12 cellular contexts compared by ENCODE assay signal in the genomic region with DNA sequence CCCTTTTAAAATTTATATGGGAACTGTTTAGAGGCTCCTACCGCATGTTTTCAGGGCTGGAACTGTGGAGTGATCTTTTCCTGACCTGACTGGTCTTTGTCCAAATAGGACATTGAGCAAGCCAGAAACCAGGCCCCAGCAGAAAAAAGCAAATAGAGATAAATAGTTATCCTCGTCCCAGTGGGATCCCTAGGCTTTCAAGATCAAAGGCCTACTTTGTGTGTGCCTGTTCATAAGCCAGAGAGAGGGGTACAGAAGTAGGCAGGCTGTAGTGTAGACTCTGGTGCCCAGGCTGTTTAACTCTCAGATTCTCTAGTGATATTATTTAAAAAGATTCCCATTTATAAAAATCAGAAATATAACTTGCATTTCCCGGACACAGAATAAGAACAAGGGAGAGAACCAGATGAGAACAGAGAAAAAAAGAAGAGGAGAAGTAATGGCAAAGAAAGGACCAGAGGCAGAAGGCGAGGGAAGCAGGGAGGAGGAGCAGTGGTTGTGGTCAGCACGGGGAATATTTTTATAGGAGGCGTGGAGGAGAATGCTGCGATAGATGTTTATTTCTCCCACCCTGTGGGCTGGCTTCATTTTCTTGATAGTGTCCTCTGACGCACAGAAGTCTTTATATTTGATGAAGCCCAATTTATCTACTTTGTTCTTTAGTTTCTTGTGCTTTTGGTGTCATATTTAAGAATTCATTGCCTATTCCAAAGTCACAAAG.
DNase-seq lines count a peak whose midpoint lies in the region; ATAC-seq and TF ChIP-seq lines count a peak whose summit lies in the region.
"Had no signal": no experiment of that assay in that cellular context is flagged by ENCODE, and none has a peak within 500 bp of the region (broad histone marks: within the 10 kb centered on the region; RNA-seq: fewer than 3 reads in every experiment).

No MANE protein-coding gene starts in this region.

- 0 out of 2 replicates have a peak, but pooled peaks cover 5% of the 10 kb centered on the region for H3F3A ChIP-seq in PC-9 (ENCODE audit: insufficient read depth, low read depth)

- no peak for DNase-seq in PC-9
- peak; percentile 74 for DNase-seq in fibroblast of mammary gland (ENCODE audit: low read depth)
- DNase-seq in nephron progenitor cell: no peak
- DNase-seq in ureter (ENCODE audit: low spot score): peak; percentile 51
- no peak for DNase-seq in GM19238 (ENCODE audit: insufficient read length, low spot score)
- no peak for DNase-seq in stimulated activated CD4-positive, alpha-beta T cell treated with anti-CD3 and anti-CD28 coated beads, Interleukin-4, amount 100 ng/mL, for 24 hours
- DNase-seq: activated naive CD8-positive, alpha-beta T cell treated with anti-CD3 and anti-CD28 coated beads, Interleukin-2, amount 10 ng/mL, durations not matched to agents 7 days and 5 days; DMS53; NCI-H1105 treated with DMSO at 0.1 percent for 48 hours had no signal

- peaks cover 27% of the 10 kb centered on the region for H3K9me3 Mint-ChIP-seq in nephron progenitor cell

- H3K27me3 ChIP-seq in PC-9 (ENCODE audit: insufficient read depth, low read depth): no peaks in the 10 kb centered on the region

- no peak overlapping the region for H3K4me3 ChIP-seq in PC-9
- H3K4me3 ChIP-seq in fibroblast of mammary gland (ENCODE audit: control insufficient read depth, low read depth, low read length): no peak overlapping the region

- ATAC-seq in HG02885 (IDR thresholded peaks at IDR 0.05; ENCODE audit: poor library complexity, unreplicated experiment): no peak
- ATAC-seq: activated CD4-positive, CD25-positive, alpha-beta regulatory T cell treated with anti-CD3 and anti-CD28 coated beads, Interleukin-2, amount 50 U/mL, for 24 hours; HCT116 had no signal

- H3K27ac ChIP-seq in PC-9: peak overlapping the region; percentile 43; the same call in 1 of the 2 replicates

- intact Hi-C loops in PC-9 (cut with micrococcal nuclease; ENCODE audit: unreplicated experiment): no loop called here

- H4K20me1 ChIP-seq in PC-9 (ENCODE audit: insufficient read depth): no peaks in the 10 kb centered on the region

- POLR2A ChIA-PET in PC-9 (lab: Charles Lee; ENCODE audit: unreplicated experiment): no interaction called here

- no peak overlapping the region for H3K4me2 ChIP-seq in PC-9

- H3K36me3 ChIP-seq in PC-9 (ENCODE audit: low read depth): no peaks in the 10 kb centered on the region

- TF ChIP-seq CTCF in PC-9 (conservative IDR thresholded peaks at IDR 0.05) (no peak), fibroblast of mammary gland (conservative IDR thresholded peaks at IDR 0.05; ENCODE audit: control insufficient read depth, insufficient read depth, low read depth, low read length) (no peak), nephron progenitor cell (IDR thresholded peaks at IDR 0.05) (no peak)

- no peaks in the 10 kb centered on the region for H3K27me3 Mint-ChIP-seq in nephron progenitor cell (ENCODE audit: low read depth, poor library complexity)
- H3K27me3 Mint-ChIP-seq: activated naive CD8-positive, alpha-beta T cell treated with anti-CD3 and anti-CD28 coated beads, Interleukin-2, amount 10 ng/mL, durations not matched to agents 7 days and 5 days had no signal

- CTCF ChIA-PET in PC-9 (lab: Charles Lee): no interaction called here

- H3K4me1 ChIP-seq in PC-9 (replicated peaks; ENCODE audit: insufficient read depth): peaks cover 22% of the 10 kb centered on the region

- H3K36me3 Mint-ChIP-seq in nephron progenitor cell (ENCODE audit: low read depth): peaks cover 46% of the 10 kb centered on the region

- peaks cover 8% of the 10 kb centered on the region; the same call in 1 of the 2 replicates for H3K9me3 ChIP-seq in PC-9 (ENCODE audit: insufficient read depth, low read depth)

- BruUV-seq in PC-9 (replicated peaks; lab: Mats Ljungman, UMichigan): no TSS peak

- H3K4me3 Mint-ChIP-seq in nephron progenitor cell: no peak overlapping the region
- H3K4me3 Mint-ChIP-seq: activated naive CD8-positive, alpha-beta T cell treated with anti-CD3 and anti-CD28 coated beads, Interleukin-2, amount 10 ng/mL, durations not matched to agents 7 days and 5 days had no signal

- H3K9me2 ChIP-seq in PC-9 (ENCODE audit: insufficient read depth): no peaks in the 10 kb centered on the region

- H3K79me2 ChIP-seq in PC-9 (ENCODE audit: low read depth): 0 out of 2 replicates have a peak, but pooled peaks cover 6% of the 10 kb centered on the region

- peaks cover 57% of the 10 kb centered on the region for H3K4me1 Mint-ChIP-seq in nephron progenitor cell

- H3K27ac Mint-ChIP-seq in nephron progenitor cell: peak overlapping the region; percentile 85
- H3K27ac Mint-ChIP-seq: activated naive CD8-positive, alpha-beta T cell treated with anti-CD3 and anti-CD28 coated beads, Interleukin-2, amount 10 ng/mL, durations not matched to agents 7 days and 5 days had no signal

- no peak overlapping the region for H2AFZ ChIP-seq in PC-9

Comparison
In these comparisons a context has a peak if more than half of its experiments do, and no peak if none do; other contexts are left out.
1. DNase-seq: peak in fibroblast of mammary gland (single experiment) and ureter (single experiment); none in PC-9 (0 of 2), nephron progenitor cell (single experiment), GM19238 (single experiment) and stimulated activated CD4-positive, alpha-beta T cell treated with anti-CD3 and anti-CD28 coated beads, Interleukin-4, amount 100 ng/mL, for 24 hours (single experiment).